In genomic region chr4:98928131-98928504, GRCh38 we compare ENCODE assay signal across 1 cellular context.
TF ChIP-seq lines count a peak whose summit lies in the region.

No MANE protein-coding gene starts in this region.

TF ChIP-seq in GM12878, 131 proteins besides CTCF, POLR2A, EP300 and RAD21 (continued from another document):
- TF ChIP-seq YY1 (IDR thresholded peaks at IDR 0.05; ENCODE audit: low read depth, low read length) (peak; percentile 88), IKZF2 (IDR thresholded peaks at IDR 0.05) (peak in 1 of 2 experiments; percentile 0; a peak in 1 of 4 replicates), EGR1 (IDR thresholded peaks at IDR 0.05; ENCODE audit: borderline replicate concordance in 1 of 2, low read depth in 2 of 2, low read length in 2 of 2) (no peak), EED (IDR thresholded peaks at IDR 0.05; ENCODE audit: low read depth) (no peak), E2F8 (IDR thresholded peaks at IDR 0.05; ENCODE audit: low read depth, partially characterized antibody) (no peak), SP1 (IDR thresholded peaks at IDR 0.05; ENCODE audit: low read depth, low read length) (no peak), MEF2B (IDR thresholded peaks at IDR 0.05; ENCODE audit: partially characterized antibody, poor library complexity, severe bottlenecking) (no peak), KAT2A (conservative IDR thresholded peaks at IDR 0.05; ENCODE audit: control insufficient read depth, low read depth, low read length) (no peak), SREBF2 (IDR thresholded peaks at IDR 0.05; ENCODE audit: low read length) (no peak), ZNF592 (IDR thresholded peaks at IDR 0.05) (no peak)
